Comparison of ENCODE assay signal across 9 cellular contexts in genomic region chr16:16326284-16327117, GRCh38. TPM values are rescaled to one million over a fixed set of nuclear protein-coding genes. Genes with fewer than 3 reads are reported as not detected.
DNase-seq lines count a peak whose midpoint lies in the region; ATAC-seq, FAIRE-seq and TF ChIP-seq lines count a peak whose summit lies in the region.
"Not testable (repeated sequence)": the region's sequence is repeated elsewhere in the genome, so short reads cannot be mapped to it uniquely, and the experiment has no call there.
"Had no signal": no experiment of that assay in that cellular context is flagged by ENCODE, and none has a peak within 500 bp of the region (broad histone marks: within the 10 kb centered on the region; RNA-seq: fewer than 3 reads in every experiment).

No MANE protein-coding gene starts in this region.

- ATAC-seq in DND-41 (ENCODE audit: insufficient read depth, low read depth) (peak; percentile 27; the same call in 1 of the 3 replicates), heart right ventricle (peak in 6 of 8 donors; percentile 21 to 80 (median 47)), HepG2 (peak; percentile 95), psoas muscle (peak; percentile 20 to 49 (median 30))
- ATAC-seq in activated CD8-positive, alpha-beta T cell treated with anti-CD3 and anti-CD28 coated beads, Interleukin-2, amount 10 ng/mL, durations not matched to agents 7 days and 5 days: peak; percentile 30
- peak; percentile 28 for ATAC-seq in central memory CD8-positive, alpha-beta T cell (replicated peaks; ENCODE audit: extremely low read depth, poor library complexity, severe bottlenecking)
- ATAC-seq in stimulated activated naive CD8-positive, alpha-beta T cell treated with anti-CD3 and anti-CD28 coated beads, Interleukin-15, amount 100 ng/mL, for 72 hours: peak; percentile 77

- POLR2A ChIA-PET in activated CD8-positive, alpha-beta T cell treated with anti-CD3 and anti-CD28 coated beads, Interleukin-2, amount 10 ng/mL, durations not matched to agents 7 days and 5 days (lab: Charles Lee); HepG2 (lab: Yijun Ruan, JAX): not testable (repeated sequence)

- not testable (repeated sequence) for H3K27ac Mint-ChIP-seq in activated CD8-positive, alpha-beta T cell treated with anti-CD3 and anti-CD28 coated beads, Interleukin-2, amount 10 ng/mL, durations not matched to agents 7 days and 5 days; central memory CD8-positive, alpha-beta T cell (ENCODE audit: low read depth)
- peak overlapping the region in 1 of 2 donors; percentile 5 for H3K27ac Mint-ChIP-seq in stimulated activated naive CD8-positive, alpha-beta T cell treated with anti-CD3 and anti-CD28 coated beads, Interleukin-15, amount 100 ng/mL, for 72 hours

- not testable (repeated sequence) for H4K20me1 ChIP-seq in DND-41 (ENCODE audit: insufficient read depth, low read length); HepG2 (ENCODE audit: insufficient read depth, low read length)

- H3K27me3 Mint-ChIP-seq in activated CD8-positive, alpha-beta T cell treated with anti-CD3 and anti-CD28 coated beads, Interleukin-2, amount 10 ng/mL, durations not matched to agents 7 days and 5 days (ENCODE audit: low read depth); central memory CD8-positive, alpha-beta T cell; stimulated activated naive CD8-positive, alpha-beta T cell treated with anti-CD3 and anti-CD28 coated beads, Interleukin-15, amount 100 ng/mL, for 72 hours: not testable (repeated sequence)

- not testable (repeated sequence) for H3K79me2 ChIP-seq in DND-41 (ENCODE audit: insufficient read depth, low read length); HepG2 (ENCODE audit: insufficient read depth, low read length)

- H3K4me2 ChIP-seq in DND-41 (ENCODE audit: insufficient read depth, low read length); HepG2 (ENCODE audit: low read depth, low read length): not testable (repeated sequence)

- TF ChIP-seq CTCF in DND-41 (IDR thresholded peaks at IDR 0.05; ENCODE audit: borderline replicate concordance, extremely low read depth, low read length, poor library complexity, severe bottlenecking); heart right ventricle (IDR thresholded peaks at IDR 0.05); HepG2 (CRISPR knock-in tag; IDR thresholded peaks at IDR 0.05); psoas muscle (IDR thresholded peaks at IDR 0.05): not testable (repeated sequence)

- not testable (repeated sequence) for H3K27ac ChIP-seq in DND-41 (ENCODE audit: low read length); heart right ventricle; HepG2 (ENCODE audit: extremely low read length, insufficient read depth, low read length); psoas muscle

- not testable (repeated sequence) for H3K36me3 Mint-ChIP-seq in activated CD8-positive, alpha-beta T cell treated with anti-CD3 and anti-CD28 coated beads, Interleukin-2, amount 10 ng/mL, durations not matched to agents 7 days and 5 days (ENCODE audit: low read depth); central memory CD8-positive, alpha-beta T cell (ENCODE audit: insufficient read depth)

- H2AFZ ChIP-seq in DND-41 (ENCODE audit: low read depth, low read length); HepG2 (ENCODE audit: low read length): not testable (repeated sequence)

- in situ Hi-C loops in HepG2 (cut with HindIII; ENCODE audit: extremely low pct_ligation_motif_present, low pct_unique_long_range_greater_than_20kb): not testable (repeated sequence)

- H3K4me1 ChIP-seq in DND-41 (ENCODE audit: insufficient read depth, low read length); heart right ventricle; HepG2 (ENCODE audit: insufficient read depth, low read length); psoas muscle: not testable (repeated sequence)

- not testable (repeated sequence) for H3K4me1 Mint-ChIP-seq in activated CD8-positive, alpha-beta T cell treated with anti-CD3 and anti-CD28 coated beads, Interleukin-2, amount 10 ng/mL, durations not matched to agents 7 days and 5 days (ENCODE audit: low read depth); central memory CD8-positive, alpha-beta T cell; stimulated activated naive CD8-positive, alpha-beta T cell treated with anti-CD3 and anti-CD28 coated beads, Interleukin-15, amount 100 ng/mL, for 72 hours

- not testable (repeated sequence) for H3K9me3 ChIP-seq in DND-41 (ENCODE audit: insufficient read depth, low read length, severe bottlenecking); heart right ventricle; HepG2 (ENCODE audit: low read length); psoas muscle

- H3K27me3 ChIP-seq in DND-41 (ENCODE audit: insufficient read depth, low read length, poor library complexity); heart right ventricle; HepG2 (ENCODE audit: control insufficient read depth in 1 of 2, insufficient read depth in 2 of 2, low read length in 2 of 2); psoas muscle (ENCODE audit: insufficient read depth in 3 of 3, low read length in 2 of 3): not testable (repeated sequence)

- not testable (repeated sequence) for FAIRE-seq in HepG2 (lab: Jason Lieb, UNC)

- not testable (repeated sequence) for H3K4me3 ChIP-seq in DND-41 (ENCODE audit: low read depth in 1 of 2, low read length in 2 of 2); heart right ventricle; HepG2 (replicated peaks in 1 of 3; ENCODE audit: insufficient read depth in 1 of 3, low read depth in 2 of 3, low read length in 3 of 3); psoas muscle

- not testable (repeated sequence) for TF ChIP-seq POLR2A in HepG2 (IDR thresholded peaks at IDR 0.05; ENCODE audit: insufficient read depth in 1 of 2, low read depth in 2 of 2, low read length in 2 of 2)

- H3K4me3 Mint-ChIP-seq in activated CD8-positive, alpha-beta T cell treated with anti-CD3 and anti-CD28 coated beads, Interleukin-2, amount 10 ng/mL, durations not matched to agents 7 days and 5 days; central memory CD8-positive, alpha-beta T cell; stimulated activated naive CD8-positive, alpha-beta T cell treated with anti-CD3 and anti-CD28 coated beads, Interleukin-15, amount 100 ng/mL, for 72 hours: not testable (repeated sequence)

- H3K36me3 ChIP-seq in DND-41 (ENCODE audit: insufficient read depth, low read length); heart right ventricle; HepG2 (replicated peaks in 1 of 2; ENCODE audit: control insufficient read depth in 1 of 2, insufficient read depth in 2 of 2, low read length in 2 of 2); psoas muscle (ENCODE audit: insufficient read depth in 1 of 2, low read depth in 1 of 2): not testable (repeated sequence)

- not testable (repeated sequence) for H3K9me3 Mint-ChIP-seq in activated CD8-positive, alpha-beta T cell treated with anti-CD3 and anti-CD28 coated beads, Interleukin-2, amount 10 ng/mL, durations not matched to agents 7 days and 5 days (ENCODE audit: insufficient read depth); central memory CD8-positive, alpha-beta T cell; stimulated activated naive CD8-positive, alpha-beta T cell treated with anti-CD3 and anti-CD28 coated beads, Interleukin-15, amount 100 ng/mL, for 72 hours

- 75 to 80% methylated on average over 1 of the region's 28 CpGs for WGBS in heart right ventricle, 2 donors
- WGBS in HepG2 (ENCODE audit: low lambda C conversion rate): 38% methylated on average over 1 of the region's 28 CpGs
- WGBS in psoas muscle, 3 donors: 63 to 75% (median 67%) methylated on average over 1 of the region's 28 CpGs

- intact Hi-C loops in heart right ventricle (cut with DNase I); HepG2 (cut with micrococcal nuclease; ENCODE audit: unreplicated experiment); psoas muscle (cut with DNase I): not testable (repeated sequence)

- not testable (repeated sequence) for H3K9ac ChIP-seq in DND-41 (ENCODE audit: low read depth, low read length); HepG2 (ENCODE audit: insufficient read depth, low read depth, low read length)

- not testable (repeated sequence) for BruUV-seq in HepG2 (replicated peaks; lab: Mats Ljungman, UMichigan)

- not testable (repeated sequence) for TF ChIP-seq RAD21 in HepG2 (CRISPR knock-in tag; IDR thresholded peaks at IDR 0.05)

- CTCF ChIA-PET in activated CD8-positive, alpha-beta T cell treated with anti-CD3 and anti-CD28 coated beads, Interleukin-2, amount 10 ng/mL, durations not matched to agents 7 days and 5 days (lab: Charles Lee); HepG2 (lab: Yijun Ruan, JAX; ENCODE audit: low intra/inter-chr PET ratio, low total read pairs): not testable (repeated sequence)

- DNase-seq in DND-41 (peak; percentile 1), psoas muscle (peak in 1 of 2 donors; percentile 2)
- DNase-seq in activated CD4-positive, CD25-positive, alpha-beta regulatory T cell treated with anti-CD3 and anti-CD28 coated beads, Interleukin-2, amount 50 U/mL, for 72 hours: peak; percentile 4
- peak; percentile 18 for DNase-seq in activated CD8-positive, alpha-beta T cell treated with anti-CD3 and anti-CD28 coated beads, Interleukin-2, amount 10 ng/mL, durations not matched to agents 7 days and 5 days
- not testable (repeated sequence) for DNase-seq in central memory CD8-positive, alpha-beta T cell (ENCODE audit: low spot score in 2 of 2); heart right ventricle; HepG2 (ENCODE audit: low spot score)
- DNase-seq in stimulated activated naive CD8-positive, alpha-beta T cell treated with anti-CD3 and anti-CD28 coated beads, Interleukin-15, amount 100 ng/mL, for 72 hours: peak in 1 of 2 donors; percentile 9

- TF ChIP-seq EP300 in HepG2 (IDR thresholded peaks at IDR 0.05; ENCODE audit: low read depth in 2 of 2, low read length in 2 of 2); HepG2 (CRISPR knock-in tag; IDR thresholded peaks at IDR 0.05; ENCODE audit: borderline replicate concordance): not testable (repeated sequence)

RNA-seq across cellular contexts. Expression of gene NPIPA7, which starts 52.4 kb away (rescaled TPM):
- 1 to 10 TPM; 6.5 to 7.9 TPM for total RNA-seq in activated CD8-positive, alpha-beta T cell treated with anti-CD3 and anti-CD28 coated beads, Interleukin-2, amount 10 ng/mL, durations not matched to agents 7 days and 5 days
- 1 to 10 TPM in 9 of 10 donors, under 1 TPM in 1; 0.89 to 5.1 (median 2.1) TPM for total RNA-seq in heart right ventricle
- 10 to 100 TPM in 1 of 2 donors, 1 to 10 TPM in 1; 2.9 to 17.8 TPM for polyA plus RNA-seq in heart right ventricle
- total RNA-seq in HepG2 (2016; rRNA removed; fragmentation: Illumina TruSeq; extraction: Trizol): 4.8 and 11.0 TPM in 2 replicates
- 1.1 and 2.6 TPM in 2 replicates for total RNA-seq in HepG2 (2016; cell fraction: cytosol; rRNA removed; fragmentation: Illumina TruSeq; extraction: Trizol; ENCODE audit: low read depth)
- 4.3 and 9.5 TPM in 2 replicates for total RNA-seq in HepG2 (2016; cell fraction: insoluble cytoplasmic fraction; rRNA removed; fragmentation: Illumina TruSeq; extraction: Trizol)
- 4.0 and 4.2 TPM in 2 replicates for total RNA-seq in HepG2 (2016; cell fraction: membrane; rRNA removed; fragmentation: Illumina TruSeq; extraction: Trizol)
- total RNA-seq in HepG2 (2016; cell fraction: nucleus; rRNA removed; fragmentation: Illumina TruSeq; extraction: Trizol): 4.9 and 17.0 TPM in 2 replicates
- polyA plus RNA-seq in HepG2 (2011; rRNA removed): 65.3 and 97.4 TPM in 2 replicates
- polyA plus RNA-seq in HepG2 (2011; cell fraction: cytosol; rRNA removed): 30.8 and 41.5 TPM in 2 replicates
- polyA plus RNA-seq in HepG2 (2011; cell fraction: nucleus; rRNA removed): 91.0 and 119 TPM in 2 replicates
- 13.5 and 19.9 TPM in 2 replicates for polyA plus RNA-seq in HepG2 (2012)
- 3.9 and 4.4 TPM in 2 replicates for polyA plus RNA-seq in HepG2 (2016; cell fraction: cytosol; fragmentation: Illumina TruSeq; extraction: Trizol; ENCODE audit: low read depth)
- polyA plus RNA-seq in HepG2 (2016; cell fraction: insoluble cytoplasmic fraction; fragmentation: Illumina TruSeq; extraction: Trizol; ENCODE audit: low read depth): 17.8 and 30.2 TPM in 2 replicates
- polyA plus RNA-seq in HepG2 (2016; cell fraction: membrane; fragmentation: Illumina TruSeq; extraction: Trizol; ENCODE audit: low read depth): 7.8 and 8.1 TPM in 2 replicates
- 104 and 133 TPM in 2 replicates for polyA plus RNA-seq in HepG2 (2016; cell fraction: nucleus; fragmentation: Illumina TruSeq; extraction: Trizol; ENCODE audit: insufficient read depth, low read depth)
- polyA minus RNA-seq in HepG2 (2011; rRNA and poly(A)+ RNA removed; ENCODE audit: low replicate concordance): 0.92 and 1.1 TPM in 2 replicates
- polyA minus RNA-seq in HepG2 (2011; cell fraction: cytosol; rRNA and poly(A)+ RNA removed): 1.4 and 3.1 TPM in 2 replicates
- polyA minus RNA-seq in HepG2 (2011; cell fraction: nucleus; rRNA and poly(A)+ RNA removed): 6.7 and 7.5 TPM in 2 replicates
- total RNA-seq in psoas muscle: 1 to 10 TPM in 3 of 4 donors, not detected in 1; 2.6 to 2.8 (median 2.6) TPM
- 10 to 100 TPM in 1 of 3 donors, 1 to 10 TPM in 2; 1.7 to 12.2 (median 4.8) TPM for polyA plus RNA-seq in psoas muscle
- polyA plus RNA-seq: CD4-positive, CD25-positive, alpha-beta regulatory T cell had no signal

Comparison
In these comparisons a context has a peak if more than half of its experiments do, and no peak if none do; other contexts are left out.
1. ATAC-seq: peak in every context shown above with its lines; median percentile 95 in HepG2; 77 in stimulated activated naive CD8-positive, alpha-beta T cell treated with anti-CD3 and anti-CD28 coated beads, Interleukin-15, amount 100 ng/mL, for 72 hours; 47 in heart right ventricle; 30 in activated CD8-positive, alpha-beta T cell treated with anti-CD3 and anti-CD28 coated beads, Interleukin-2, amount 10 ng/mL, durations not matched to agents 7 days and 5 days; 30 in psoas muscle; 28 in central memory CD8-positive, alpha-beta T cell; 27 in DND-41.